Comparison of ENCODE assay signal across 27 cellular contexts in the genomic region with DNA sequence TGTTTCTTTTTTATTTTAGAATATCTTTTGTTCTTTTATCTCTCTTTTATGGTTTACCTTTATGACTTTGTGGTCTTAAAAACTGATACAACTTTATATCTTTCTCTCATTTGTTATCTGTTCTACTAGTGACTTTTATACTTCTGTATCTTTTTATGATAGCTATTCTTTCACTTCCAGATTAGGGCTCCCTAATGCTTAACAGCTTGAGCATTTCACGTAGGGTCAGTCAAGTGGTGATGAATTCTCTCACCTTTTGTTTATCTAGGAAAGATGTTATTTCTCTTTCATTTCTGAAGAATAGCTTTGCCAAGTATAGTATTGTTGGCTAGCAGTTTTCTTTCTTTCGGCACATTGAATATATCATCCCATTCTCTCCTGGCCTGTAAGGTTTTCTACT.
"Had no signal": no experiment of that assay in that cellular context is flagged by ENCODE, and none has a peak within 500 bp of the region (broad histone marks: within the 10 kb centered on the region; RNA-seq: fewer than 3 reads in every experiment).

No MANE protein-coding gene starts in this region.

- H3K4me1 Mint-ChIP-seq: naive thymus-derived CD4-positive, alpha-beta T cell; stimulated activated effector memory CD8-positive, alpha-beta T cell treated with anti-CD3 and anti-CD28 coated beads, Interleukin-12 subunit alpha, Interleukin-12 subunit beta, amount 100 ng/mL, for 72 hours had no signal

- H3K27ac ChIP-seq: left lung, lower lobe of right lung, right atrium auricular region, right lobe of liver, suprapubic skin, thoracic aorta, tibial artery, upper lobe of right lung had no signal

- ATAC-seq: left cardiac atrium; left lung; lower lobe of right lung; naive thymus-derived CD4-positive, alpha-beta T cell; natural killer cell treated with Interleukin-12 subunit alpha and Interleukin-12 subunit beta and Interleukin-15 and Interleukin-18, amount 100 ng/mL, for 72 hours; right lobe of liver; stimulated activated effector memory CD8-positive, alpha-beta T cell treated with anti-CD3 and anti-CD28 coated beads, Interleukin-12 subunit alpha, Interleukin-12 subunit beta, amount 100 ng/mL, for 72 hours; upper lobe of right lung had no signal

- H3K4me1 ChIP-seq: left lung, lower lobe of right lung, right lobe of liver, suprapubic skin, tibial artery, upper lobe of right lung had no signal

- FAIRE-seq: keratinocyte, urothelium cell line had no signal

- H3K4me3 Mint-ChIP-seq: mesothelial cell of epicardium; naive thymus-derived CD4-positive, alpha-beta T cell; natural killer cell treated with Interleukin-12 subunit alpha and Interleukin-12 subunit beta and Interleukin-15 and Interleukin-18, amount 100 ng/mL, for 72 hours; stimulated activated effector memory CD8-positive, alpha-beta T cell treated with anti-CD3 and anti-CD28 coated beads, Interleukin-12 subunit alpha, Interleukin-12 subunit beta, amount 100 ng/mL, for 72 hours; stimulated activated naive CD8-positive, alpha-beta T cell treated with anti-CD3 and anti-CD28 coated beads, Interleukin-15, Interleukin-2, amounts not matched to agents 100 ng/mL and 50 ng/mL, for 24 hours had no signal

- H3K27me3 Mint-ChIP-seq: naive thymus-derived CD4-positive, alpha-beta T cell; progenitor cell of endocrine pancreas; stimulated activated naive CD8-positive, alpha-beta T cell treated with anti-CD3 and anti-CD28 coated beads, Interleukin-15, Interleukin-2, amounts not matched to agents 100 ng/mL and 50 ng/mL, for 24 hours had no signal

- H3K27ac Mint-ChIP-seq: mesothelial cell of epicardium; naive thymus-derived CD4-positive, alpha-beta T cell; natural killer cell treated with Interleukin-12 subunit alpha and Interleukin-12 subunit beta and Interleukin-15 and Interleukin-18, amount 100 ng/mL, for 72 hours; progenitor cell of endocrine pancreas; stimulated activated effector memory CD8-positive, alpha-beta T cell treated with anti-CD3 and anti-CD28 coated beads, Interleukin-12 subunit alpha, Interleukin-12 subunit beta, amount 100 ng/mL, for 72 hours; stimulated activated naive CD8-positive, alpha-beta T cell treated with anti-CD3 and anti-CD28 coated beads, Interleukin-15, Interleukin-2, amounts not matched to agents 100 ng/mL and 50 ng/mL, for 24 hours had no signal

- H3K4me3 ChIP-seq: left lung, lower lobe of right lung, right atrium auricular region, right lobe of liver, suprapubic skin, thoracic aorta, tibial artery, upper lobe of right lung had no signal

- H3K9me3 ChIP-seq: right lobe of liver, suprapubic skin, upper lobe of right lung had no signal

- H3K36me3 ChIP-seq: left lung, lower lobe of right lung, right atrium auricular region, right lobe of liver, suprapubic skin, thoracic aorta, tibial artery, upper lobe of right lung had no signal

- DNase-seq: hippocampal formation; kidney glomerular epithelial cell; left cardiac atrium; left lung; lower lobe of right lung; mammary epithelial cell; mesenchymal stem cell; naive thymus-derived CD4-positive, alpha-beta T cell; nucleus accumbens; right lobe of liver; stimulated activated CD4-positive, alpha-beta T cell treated with anti-CD3 and anti-CD28 coated beads, Interleukin-12 subunit alpha, Interleukin-12 subunit beta, amount 100 ng/mL, for 4 hours; stimulated activated CD4-positive, alpha-beta T cell treated with anti-CD3 and anti-CD28 coated beads, Interleukin-15, amount 100 ng/mL, for 24 hours; stimulated activated CD4-positive, alpha-beta T cell treated with anti-CD3 and anti-CD28 coated beads, Interleukin-4, amount 100 ng/mL, for 24 hours; stimulated activated naive CD4-positive, alpha-beta T cell; tibial artery; trophoblast cell; upper lobe of right lung had no signal

- H3K36me3 Mint-ChIP-seq: stimulated activated effector memory CD8-positive, alpha-beta T cell treated with anti-CD3 and anti-CD28 coated beads, Interleukin-12 subunit alpha, Interleukin-12 subunit beta, amount 100 ng/mL, for 72 hours had no signal

- H3K27me3 ChIP-seq: left lung, right atrium auricular region, right lobe of liver, suprapubic skin, tibial artery, upper lobe of right lung had no signal
